40 cellular contexts compared by ENCODE assay signal in genomic region chr13:23575632-23576031, GRCh38. TPM values are rescaled to one million over a fixed set of nuclear protein-coding genes. Genes with fewer than 3 reads are reported as not detected.
"Had no signal": no experiment of that assay in that cellular context is flagged by ENCODE, and none has a peak within 500 bp of the region (broad histone marks: within the 10 kb centered on the region; RNA-seq: fewer than 3 reads in every experiment).

No MANE protein-coding gene starts in this region.

- H3K27me3 ChIP-seq: body of pancreas, brain microvascular endothelial cell, breast epithelium had no signal

- H3K27ac ChIP-seq: adrenal gland, body of pancreas, brain microvascular endothelial cell, breast epithelium, VCaP had no signal

- H3K36me3 Mint-ChIP-seq: activated CD4-positive, alpha-beta memory T cell treated with anti-CD3 and anti-CD28 coated beads for 36 hours; activated naive CD8-positive, alpha-beta T cell treated with anti-CD3 and anti-CD28 coated beads for 36 hours had no signal

- H3K9me3 ChIP-seq: adrenal gland, body of pancreas, breast epithelium had no signal

- DNase-seq: activated B cell treated with CpG ODN at 0.5 μM for 24 hours; activated CD4-positive, alpha-beta memory T cell treated with anti-CD3 and anti-CD28 coated beads for 36 hours; activated CD4-positive, alpha-beta T cell treated with anti-CD3 and anti-CD28 coated beads for 4 hours; activated CD4-positive, alpha-beta T cell treated with anti-CD3 and anti-CD28 coated beads, Interleukin-2, amount 10 ng/mL, durations not matched to agents 24 days and 14 days; activated CD4-positive, alpha-beta T cell treated with anti-CD3 and anti-CD28 coated beads, Interleukin-2, amount 50 U/mL, for 1 hour; activated CD4-positive, alpha-beta T cell treated with anti-CD3 and anti-CD28 coated beads, Interleukin-2, amount 50 U/mL, for 4 hours; activated CD4-positive, CD25-positive, alpha-beta regulatory T cell treated with anti-CD3 and anti-CD28 coated beads, Interleukin-2, amount 50 U/mL, for 72 hours; activated CD8-positive, alpha-beta memory T cell treated with anti-CD3 and anti-CD28 coated beads, Interleukin-2, amount 50 U/mL, for 4 hours; activated CD8-positive, alpha-beta T cell treated with anti-CD3 and anti-CD28 coated beads for 36 hours; activated effector memory CD4-positive, alpha-beta T cell treated with anti-CD3 and anti-CD28 coated beads, Interleukin-2, amount 50 U/mL, for 16 hours; activated gamma-delta T cell treated with Interleukin-2 at 50 U/mL for 16 hours; activated naive CD4-positive, alpha-beta T cell; activated naive CD4-positive, alpha-beta T cell treated with anti-CD3 and anti-CD28 coated beads for 36 hours; activated naive CD4-positive, alpha-beta T cell treated with anti-CD3 and anti-CD28 coated beads, Interleukin-2, amount 50 U/mL, for 16 hours; activated naive CD8-positive, alpha-beta T cell treated with anti-CD3 and anti-CD28 coated beads for 36 hours; activated T-cell treated with anti-CD3 and anti-CD28 coated beads for 4 hours; activated T-cell treated with anti-CD3 and anti-CD28 coated beads, Interleukin-2, amount 50 U/mL, for 1 hour; activated T-cell treated with anti-CD3 and anti-CD28 coated beads, Interleukin-2, amount 50 U/mL, for 4 hours; activated T-cell treated with anti-CD3 and anti-CD28 coated beads, Interleukin-2, amount 50 U/mL, for 72 hours; adrenal gland; amniotic stem cell; aorta; body of pancreas; brain microvascular endothelial cell; caudate nucleus; cerebellar nuclear complex; T-helper 1 cell; T-helper 2 cell; T-helper 9 cell had no signal

- H3K4me3 Mint-ChIP-seq: activated B cell treated with CpG ODN at 0.5 μM for 24 hours; activated CD4-positive, alpha-beta memory T cell treated with anti-CD3 and anti-CD28 coated beads for 36 hours; activated CD4-positive, alpha-beta T cell treated with anti-CD3 and anti-CD28 coated beads, Interleukin-2, amount 10 ng/mL, durations not matched to agents 24 days and 14 days; activated CD8-positive, alpha-beta T cell treated with anti-CD3 and anti-CD28 coated beads for 36 hours; activated naive CD4-positive, alpha-beta T cell treated with anti-CD3 and anti-CD28 coated beads for 36 hours; activated naive CD8-positive, alpha-beta T cell treated with anti-CD3 and anti-CD28 coated beads for 36 hours; activated T-cell treated with anti-CD3 and anti-CD28 coated beads, Interleukin-2, amount 50 U/mL, for 4 hours; activated T-cell treated with anti-CD3 and anti-CD28 coated beads, Interleukin-2, amount 50 U/mL, for 72 hours; activated T-helper 1 cell treated with anti-CD3 and anti-CD28 coated beads, Interleukin-12 subunit alpha, Interleukin-12 subunit beta, Interleukin-2, Interleukin-4 antibody, amounts not matched to agents 30 ng/mL and 10 ng/mL and 1 ng/mL, durations not matched to agents 14 hours and 24 hours and 36 hours; activated T-helper 17 cell treated with anti-CD3 and anti-CD28 coated beads, Interleukin-2, amount 50 U/mL, for 72 hours; central memory CD8-positive, alpha-beta T cell; T-helper 1 cell treated with Interleukin-12 subunit alpha and Interleukin-12 subunit beta and Interleukin-4 antibody, amounts not matched to agents 30 μg/mL and 1 μg/mL, for 36 hours; T-helper 2 cell treated with Interferon-gamma antibody and Interleukin-4, amounts not matched to agents 5 μg/mL and 100 μg/mL, for 36 hours had no signal

- ATAC-seq: activated CD8-positive, alpha-beta T cell treated with anti-CD3 and anti-CD28 coated beads for 36 hours; activated naive CD4-positive, alpha-beta T cell treated with anti-CD3 and anti-CD28 coated beads, Interleukin-2, amount 50 U/mL, for 72 hours; activated T-cell treated with anti-CD3 and anti-CD28 coated beads, Interleukin-2, amount 50 U/mL, for 4 hours; activated T-cell treated with anti-CD3 and anti-CD28 coated beads, Interleukin-2, amount 50 U/mL, for 72 hours; activated T-helper 17 cell treated with anti-CD3 and anti-CD28 coated beads, Interleukin-2, amount 50 U/mL, for 72 hours; body of pancreas had no signal

- H3K27ac Mint-ChIP-seq: activated B cell treated with CpG ODN at 0.5 μM for 24 hours; activated CD4-positive, alpha-beta memory T cell treated with anti-CD3 and anti-CD28 coated beads for 36 hours; activated CD4-positive, alpha-beta T cell treated with anti-CD3 and anti-CD28 coated beads, Interleukin-2, amount 10 ng/mL, durations not matched to agents 24 days and 14 days; activated CD8-positive, alpha-beta T cell treated with anti-CD3 and anti-CD28 coated beads for 36 hours; activated naive CD4-positive, alpha-beta T cell treated with anti-CD3 and anti-CD28 coated beads for 36 hours; activated naive CD4-positive, alpha-beta T cell treated with anti-CD3 and anti-CD28 coated beads, Interleukin-2, amount 50 U/mL, for 72 hours; activated naive CD8-positive, alpha-beta T cell treated with anti-CD3 and anti-CD28 coated beads for 36 hours; activated T-cell treated with anti-CD3 and anti-CD28 coated beads, Interleukin-2, amount 50 U/mL, for 72 hours; activated T-helper 1 cell treated with anti-CD3 and anti-CD28 coated beads, Interleukin-12 subunit alpha, Interleukin-12 subunit beta, Interleukin-2, Interleukin-4 antibody, amounts not matched to agents 30 ng/mL and 10 ng/mL and 1 ng/mL, durations not matched to agents 14 hours and 24 hours and 36 hours; activated T-helper 17 cell treated with anti-CD3 and anti-CD28 coated beads, Interleukin-2, amount 50 U/mL, for 72 hours; T-helper 1 cell treated with Interleukin-12 subunit alpha and Interleukin-12 subunit beta and Interleukin-4 antibody, amounts not matched to agents 30 μg/mL and 1 μg/mL, for 36 hours; T-helper 2 cell treated with Interferon-gamma antibody and Interleukin-4, amounts not matched to agents 5 μg/mL and 100 μg/mL, for 36 hours had no signal

- FAIRE-seq: astrocyte, TTC549 had no signal

- H3K4me3 ChIP-seq: adrenal gland, body of pancreas, breast epithelium had no signal

- H3K9me3 Mint-ChIP-seq: activated B cell treated with CpG ODN at 0.5 μM for 24 hours; activated CD4-positive, alpha-beta memory T cell treated with anti-CD3 and anti-CD28 coated beads for 36 hours; activated CD4-positive, alpha-beta T cell treated with anti-CD3 and anti-CD28 coated beads, Interleukin-2, amount 10 ng/mL, durations not matched to agents 24 days and 14 days; activated CD8-positive, alpha-beta T cell treated with anti-CD3 and anti-CD28 coated beads for 36 hours; activated naive CD4-positive, alpha-beta T cell treated with anti-CD3 and anti-CD28 coated beads for 36 hours; activated naive CD4-positive, alpha-beta T cell treated with anti-CD3 and anti-CD28 coated beads, Interleukin-2, amount 50 U/mL, for 72 hours; activated naive CD8-positive, alpha-beta T cell treated with anti-CD3 and anti-CD28 coated beads for 36 hours; activated T-cell treated with anti-CD3 and anti-CD28 coated beads, Interleukin-2, amount 50 U/mL, for 4 hours; activated T-cell treated with anti-CD3 and anti-CD28 coated beads, Interleukin-2, amount 50 U/mL, for 72 hours; activated T-helper 1 cell treated with anti-CD3 and anti-CD28 coated beads, Interleukin-12 subunit alpha, Interleukin-12 subunit beta, Interleukin-2, Interleukin-4 antibody, amounts not matched to agents 30 ng/mL and 10 ng/mL and 1 ng/mL, durations not matched to agents 14 hours and 24 hours and 36 hours; activated T-helper 17 cell treated with anti-CD3 and anti-CD28 coated beads, Interleukin-2, amount 50 U/mL, for 72 hours; T-helper 1 cell treated with Interleukin-12 subunit alpha and Interleukin-12 subunit beta and Interleukin-4 antibody, amounts not matched to agents 30 μg/mL and 1 μg/mL, for 36 hours; T-helper 2 cell treated with Interferon-gamma antibody and Interleukin-4, amounts not matched to agents 5 μg/mL and 100 μg/mL, for 36 hours had no signal

- H3K4me1 ChIP-seq: breast epithelium had no signal

- H3K36me3 ChIP-seq: adrenal gland, brain microvascular endothelial cell, breast epithelium had no signal

RNA-seq across cellular contexts. Expression of gene TNFRSF19, which starts 5.4 kb away (rescaled TPM):
- total RNA-seq: activated B cell treated with CpG ODN at 0.5 μM for 24 hours; activated CD4-positive, alpha-beta memory T cell treated with anti-CD3 and anti-CD28 coated beads for 36 hours; activated CD4-positive, alpha-beta T cell treated with anti-CD3 and anti-CD28 coated beads, Interleukin-2, amount 10 ng/mL, durations not matched to agents 24 days and 14 days; activated CD8-positive, alpha-beta memory T cell treated with anti-CD3 and anti-CD28 coated beads for 36 hours; activated CD8-positive, alpha-beta T cell treated with anti-CD3 and anti-CD28 coated beads for 36 hours; activated naive CD4-positive, alpha-beta T cell treated with anti-CD3 and anti-CD28 coated beads for 36 hours; activated naive CD4-positive, alpha-beta T cell treated with anti-CD3 and anti-CD28 coated beads, Interleukin-2, amount 50 U/mL, for 72 hours; activated T-helper 1 cell treated with anti-CD3 and anti-CD28 coated beads, Interleukin-12 subunit alpha, Interleukin-12 subunit beta, Interleukin-2, Interleukin-4 antibody, amounts not matched to agents 30 ng/mL and 10 ng/mL and 1 ng/mL, durations not matched to agents 14 hours and 24 hours and 36 hours had no signal
